In genomic region chr5:177349762-177350161, GRCh38 we compare ENCODE assay signal across 11 cellular contexts. TPM values are rescaled to one million over a fixed set of nuclear protein-coding genes. Genes with fewer than 3 reads are reported as not detected.
DNase-seq lines count a peak whose midpoint lies in the region; ATAC-seq and TF ChIP-seq lines count a peak whose summit lies in the region.
"Had no signal": no experiment of that assay in that cellular context is flagged by ENCODE, and none has a peak within 500 bp of the region (broad histone marks: within the 10 kb centered on the region; RNA-seq: fewer than 3 reads in every experiment).

No MANE protein-coding gene starts in this region.

- TF ChIP-seq RAD21 in SK-N-SH (IDR thresholded peaks at IDR 0.05; ENCODE audit: low read length) = no peak

- H3K27me3 ChIP-seq in SK-N-SH (ENCODE audit: insufficient read depth) = no peaks in the 10 kb centered on the region
- H3K27me3 ChIP-seq in SU-DHL-6 (ENCODE audit: low read length) = no peaks in the 10 kb centered on the region

- H2AFZ ChIP-seq in SK-N-SH (ENCODE audit: low read depth) (no peak overlapping the region), SU-DHL-6 (ENCODE audit: low read depth, low read length, severe bottlenecking) (no peak overlapping the region)

- no peak for TF ChIP-seq CTCF in SK-N-SH (IDR thresholded peaks at IDR 0.05)
- TF ChIP-seq CTCF in SU-DHL-6 (IDR thresholded peaks at IDR 0.05; ENCODE audit: insufficient read depth, low read length, poor library complexity, severe bottlenecking) = no peak
- TF ChIP-seq CTCF in fibroblast of pulmonary artery (IDR thresholded peaks at IDR 0.05; ENCODE audit: low read length, missing control alignments) = no peak
- TF ChIP-seq CTCF in retinal pigment epithelial cell (conservative IDR thresholded peaks at IDR 0.05; ENCODE audit: low read depth, low read length) = no peak

- H3F3A ChIP-seq in SK-N-SH (replicated peaks; ENCODE audit: insufficient read depth) (no peaks in the 10 kb centered on the region), SU-DHL-6 (ENCODE audit: insufficient read depth) (no peaks in the 10 kb centered on the region)

- H3K4me3 ChIP-seq in SK-N-SH (ENCODE audit: low read depth in 2 of 2, low read length in 1 of 2) (peak overlapping the region; percentile 96 to 100), SU-DHL-6 (ENCODE audit: insufficient read depth, low read length, poor library complexity, severe bottlenecking) (peak overlapping the region; percentile 76), fibroblast of pulmonary artery (replicated peaks; ENCODE audit: low read depth, low read length) (peak overlapping the region; percentile 11), retinal pigment epithelial cell (ENCODE audit: low read length) (peak overlapping the region; percentile 84)

- peak overlapping the region; percentile 97; the same call in 1 of the 2 replicates for H3K9ac ChIP-seq in SK-N-SH
- peak overlapping the region; percentile 70 for H3K9ac ChIP-seq in SU-DHL-6 (ENCODE audit: low read length)

- peaks cover 12% of the 10 kb centered on the region; the same call in 1 of the 2 replicates for H4K20me1 ChIP-seq in SK-N-SH (ENCODE audit: insufficient read depth)
- no peaks in the 10 kb centered on the region; the same call in 1 of the 2 replicates for H4K20me1 ChIP-seq in SU-DHL-6 (ENCODE audit: low read depth, low read length)

- H3K27ac ChIP-seq in SK-N-SH (ENCODE audit: low read depth in 2 of 2, low read length in 1 of 2) (no peak overlapping the region), SU-DHL-6 (ENCODE audit: low read depth, low read length) (no peak overlapping the region)
- H3K27ac ChIP-seq: epithelial cell of prostate had no signal

- H3K4me1 ChIP-seq in SK-N-SH (ENCODE audit: control insufficient read depth in 1 of 2, insufficient read depth in 2 of 2, low read depth in 1 of 2, low read length in 1 of 2) = peaks cover 5 to 23% of the 10 kb centered on the region in 2 experiments; a peak in 3 of 4 replicates

- POLR2A ChIA-PET in SK-N-SH (lab: Yijun Ruan, JAX) = interaction anchor here (1.0 kb wide), 1 partner anchor 11 kb away, joined by 5 read pairs; no protein-coding TSS in a partner anchor

- H3K79me2 ChIP-seq in SK-N-SH (ENCODE audit: insufficient read depth) (peaks cover 67% of the 10 kb centered on the region), SU-DHL-6 (ENCODE audit: insufficient read depth, low read length) (peaks cover 63% of the 10 kb centered on the region)

- no peaks in the 10 kb centered on the region for H3K9me2 ChIP-seq in SK-N-SH
- H3K9me2 ChIP-seq in SU-DHL-6 (replicated peaks; ENCODE audit: insufficient read depth, low read length) = no peaks in the 10 kb centered on the region

- H3K9me3 ChIP-seq in SK-N-SH (no peaks in the 10 kb centered on the region), SU-DHL-6 (ENCODE audit: insufficient read depth, low read length) (no peaks in the 10 kb centered on the region)

- no peak for TF ChIP-seq EP300 in SK-N-SH (IDR thresholded peaks at IDR 0.05; ENCODE audit: borderline replicate concordance in 1 of 2, low read depth in 1 of 2, low read length in 1 of 2)

- peak overlapping the region; percentile 92 for H3K4me2 ChIP-seq in SK-N-SH
- H3K4me2 ChIP-seq in SU-DHL-6 (ENCODE audit: low read depth, low read length, poor library complexity, severe bottlenecking) = peak overlapping the region; percentile 97

- CTCF ChIA-PET in SK-N-SH (lab: Yijun Ruan, JAX) = interaction anchor here (1.4 to 3.0 kb wide), 2 partner anchors 13 to 55 kb away, joined by 3 to 10 read pairs; no protein-coding TSS in a partner anchor

- H3K36me3 ChIP-seq in SK-N-SH (replicated peaks in 1 of 2; ENCODE audit: control insufficient read depth in 1 of 2, insufficient read depth in 2 of 2, low read length in 1 of 2) = peaks cover 16 to 25% of the 10 kb centered on the region in 2 experiments
- peaks cover 6% of the 10 kb centered on the region; the same call in 1 of the 2 replicates for H3K36me3 ChIP-seq in SU-DHL-6 (ENCODE audit: low read length)

- no peak for ATAC-seq in SK-N-SH treated with all-trans-retinoic acid at 6 μM for 48 hours
- no peak for ATAC-seq in GM21367 (IDR thresholded peaks at IDR 0.05; ENCODE audit: unreplicated experiment)

- DNase-seq in SK-N-SH (no peak), fibroblast of pulmonary artery (ENCODE audit: low read depth) (no peak), retinal pigment epithelial cell (ENCODE audit: low read depth) (no peak), occipital lobe (lab: John Stamatoyannopoulos, UW) (no peak), NOMO-1 treated with DMSO at 0.1 percent for 48 hours (lab: John Stamatoyannopoulos, UW; ENCODE audit: unreplicated experiment) (no peak)
- DNase-seq: 8988T; activated CD8-positive, alpha-beta memory T cell treated with anti-CD3 and anti-CD28 coated beads, Interleukin-2, amount 50 U/mL, for 4 hours had no signal

- WGBS in SK-N-SH (ENCODE audit: low lambda C conversion rate) = 83% methylated on average over 5 of the region's 5 CpGs

TF ChIP-seq in SK-N-SH, 30 proteins besides CTCF, POLR2A, EP300 and RAD21:
- no peak for TF ChIP-seq ZBTB33 (IDR thresholded peaks at IDR 0.05; ENCODE audit: borderline replicate concordance, low read depth)

TF ChIP-seq in SK-N-SH treated with all-trans-retinoic acid at 6 μM for 48 hours, 23 proteins besides CTCF, POLR2A, EP300 and RAD21 (continues in another document):
- TF ChIP-seq ISL1 (CRISPR knock-in tag; IDR thresholded peaks at IDR 0.05) (no peak), ZC3H10 (CRISPR knock-in tag; IDR thresholded peaks at IDR 0.05) (no peak), TSHZ2 (CRISPR knock-in tag; IDR thresholded peaks at IDR 0.05) (no peak), CSDC2 (CRISPR knock-in tag; IDR thresholded peaks at IDR 0.05) (no peak), PPARA (CRISPR knock-in tag; IDR thresholded peaks at IDR 0.05; ENCODE audit: borderline replicate concordance) (no peak), POU6F1 (CRISPR knock-in tag; IDR thresholded peaks at IDR 0.05; ENCODE audit: borderline replicate concordance, low read depth) (no peak)

RNA-seq across cellular contexts. Expression of gene LMAN2, which starts 1.7 kb away (rescaled TPM):
- polyA plus RNA-seq in SK-N-SH (2012; rRNA removed) = 380 and 500 TPM in 2 replicates
- polyA plus RNA-seq in SK-N-SH (2012; cell fraction: cytosol; rRNA removed) = 314 and 316 TPM in 2 replicates
- polyA plus RNA-seq in SK-N-SH (2012; cell fraction: nucleus; rRNA removed) = 380 and 476 TPM in 2 replicates
- 73.5 TPM for total RNA-seq in occipital lobe

RNA-seq across cellular contexts. Expression of gene RGS14, which starts 8.0 kb away (rescaled TPM):
- 26.5 and 27.6 TPM in 2 replicates for polyA plus RNA-seq in SK-N-SH (2012; rRNA removed)
- polyA plus RNA-seq in SK-N-SH (2012; cell fraction: cytosol; rRNA removed) = 11.1 and 16.3 TPM in 2 replicates
- 31.0 and 67.8 TPM in 2 replicates for polyA plus RNA-seq in SK-N-SH (2012; cell fraction: nucleus; rRNA removed)
- 4.4 TPM for total RNA-seq in occipital lobe

RNA-seq across cellular contexts. Expression of gene SLC34A1, which starts 34.5 kb away (rescaled TPM):
- polyA plus RNA-seq in SK-N-SH (2012; rRNA removed) = 0.03 TPM in 1 of 2 replicates, not detected in the other
- polyA plus RNA-seq in SK-N-SH (2012; cell fraction: cytosol; rRNA removed) = not detected in 2 replicates
- polyA plus RNA-seq in SK-N-SH (2012; cell fraction: nucleus; rRNA removed) = not detected in 2 replicates
- not detected for total RNA-seq in occipital lobe

RNA-seq across cellular contexts. Expression of gene MXD3, which starts 38.1 kb away (rescaled TPM):
- polyA plus RNA-seq in SK-N-SH (2012; rRNA removed) = 22.6 and 23.1 TPM in 2 replicates
- 5.8 and 10.4 TPM in 2 replicates for polyA plus RNA-seq in SK-N-SH (2012; cell fraction: cytosol; rRNA removed)
- 81.3 and 94.3 TPM in 2 replicates for polyA plus RNA-seq in SK-N-SH (2012; cell fraction: nucleus; rRNA removed)
- 4.4 TPM for total RNA-seq in occipital lobe

RNA-seq across cellular contexts. Expression of gene PRELID1, which starts 46.2 kb away (rescaled TPM):
- polyA plus RNA-seq in SK-N-SH (2012; rRNA removed) = 344 TPM in 2 replicates
- polyA plus RNA-seq in SK-N-SH (2012; cell fraction: cytosol; rRNA removed) = 275 and 308 TPM in 2 replicates
- polyA plus RNA-seq in SK-N-SH (2012; cell fraction: nucleus; rRNA removed) = 121 and 150 TPM in 2 replicates
- total RNA-seq in occipital lobe = 34.6 TPM

Comparison
In these comparisons a context has a peak if more than half of its experiments do, and no peak if none do; other contexts are left out.
1. H3K4me3 ChIP-seq: peak in every context shown above with its lines; median percentile 98 in SK-N-SH; 84 in retinal pigment epithelial cell; 76 in SU-DHL-6; 11 in fibroblast of pulmonary artery.